Comparison of ENCODE assay signal across 1 cellular context in genomic region chr7:45111298-45112223, GRCh38.
TF ChIP-seq lines count a peak whose summit lies in the region.

Gene TBRG4, minus strand, starts transcription at chr7:45111697. Its CDS starts 2,460 bp downstream, at chr7:45109237.

TF ChIP-seq in HCT116, 20 proteins besides CTCF, POLR2A, EP300 and RAD21 (continued from another document):
- TF ChIP-seq REST (IDR thresholded peaks at IDR 0.05; ENCODE audit: low read depth) (no peak), ZFX (IDR thresholded peaks at IDR 0.05) (peak; percentile 95)
- TF ChIP-seq, protein P1, sequence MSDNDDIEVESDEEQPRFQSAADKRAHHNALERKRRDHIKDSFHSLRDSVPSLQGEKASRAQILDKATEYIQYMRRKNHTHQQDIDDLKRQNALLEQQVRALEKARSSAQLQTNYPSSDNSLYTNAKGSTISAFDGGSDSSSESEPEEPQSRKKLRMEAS (IDR thresholded peaks at IDR 0.05), result peak; percentile 100
